Comparison of ENCODE assay signal across 8 cellular contexts in genomic region chr12:92408072-92408900, GRCh38.
A peak's percentile ranks its signal among the peaks of the same experiment; 100 is the strongest.
DNase-seq lines count a peak whose midpoint lies in the region; ATAC-seq and TF ChIP-seq lines count a peak whose summit lies in the region.

No MANE protein-coding gene starts in this region.

- H3K4me1 ChIP-seq in GM23248 (ENCODE audit: insufficient read depth), result no peaks in the 10 kb centered on the region

- no peaks in the 10 kb centered on the region for H4K20me1 ChIP-seq in GM23248 (ENCODE audit: insufficient read depth)

- peak overlapping the region; percentile 40 for H3K27ac Mint-ChIP-seq in CD4-positive, alpha-beta T cell
- H3K27ac Mint-ChIP-seq in activated CD4-positive, alpha-beta T cell treated with anti-CD3 and anti-CD28 coated beads, Interleukin-2, amount 10 ng/mL, durations not matched to agents 24 days and 14 days, result peak overlapping the region; percentile 27
- H3K27ac Mint-ChIP-seq in glutamatergic neuron (ENCODE audit: unreplicated experiment), result no peak overlapping the region
- peak overlapping the region; percentile 62 for H3K27ac Mint-ChIP-seq in stimulated activated memory B cell treated with anti-CD40 and anti-IgM and Interleukin-4, amounts not matched to agents 10 μg/mL and 1 μg/mL and 100 μg/mL, for 72 hours

- no peaks in the 10 kb centered on the region for H3K79me2 ChIP-seq in GM23248 (ENCODE audit: insufficient read depth)

- no peak overlapping the region for H2AFZ ChIP-seq in GM23248

- POLR2A ChIA-PET in CD4-positive, alpha-beta T cell (lab: Charles Lee), result interaction anchor here (0.8 to 10.5 kb wide), 5 partner anchors 9 to 271 kb away, joined by 3 to 210 read pairs (median 6); partner anchors contain the start of gene BTG1

- peaks cover 8% of the 10 kb centered on the region for H3K36me3 Mint-ChIP-seq in CD4-positive, alpha-beta T cell (ENCODE audit: low read depth)
- peaks cover 4% of the 10 kb centered on the region for H3K36me3 Mint-ChIP-seq in activated CD4-positive, alpha-beta T cell treated with anti-CD3 and anti-CD28 coated beads, Interleukin-2, amount 10 ng/mL, durations not matched to agents 24 days and 14 days (ENCODE audit: low read depth)
- no peaks in the 10 kb centered on the region for H3K36me3 Mint-ChIP-seq in glutamatergic neuron (ENCODE audit: unreplicated experiment)
- H3K36me3 Mint-ChIP-seq in stimulated activated memory B cell treated with anti-CD40 and anti-IgM and Interleukin-4, amounts not matched to agents 10 μg/mL and 1 μg/mL and 100 μg/mL, for 72 hours, result no peaks in the 10 kb centered on the region

- peaks cover 1% of the 10 kb centered on the region for H3K9me3 Mint-ChIP-seq in CD4-positive, alpha-beta T cell
- H3K9me3 Mint-ChIP-seq in activated CD4-positive, alpha-beta T cell treated with anti-CD3 and anti-CD28 coated beads, Interleukin-2, amount 10 ng/mL, durations not matched to agents 24 days and 14 days, result no peaks in the 10 kb centered on the region
- H3K9me3 Mint-ChIP-seq in glutamatergic neuron (ENCODE audit: unreplicated experiment), result no peaks in the 10 kb centered on the region
- no peaks in the 10 kb centered on the region for H3K9me3 Mint-ChIP-seq in stimulated activated memory B cell treated with anti-CD40 and anti-IgM and Interleukin-4, amounts not matched to agents 10 μg/mL and 1 μg/mL and 100 μg/mL, for 72 hours

- in situ Hi-C loops in GM23248 (cut with MboI), result no loop called here

- peaks cover 73% of the 10 kb centered on the region for H3K4me1 Mint-ChIP-seq in CD4-positive, alpha-beta T cell (ENCODE audit: low read depth)
- peaks cover 46% of the 10 kb centered on the region for H3K4me1 Mint-ChIP-seq in activated CD4-positive, alpha-beta T cell treated with anti-CD3 and anti-CD28 coated beads, Interleukin-2, amount 10 ng/mL, durations not matched to agents 24 days and 14 days
- H3K4me1 Mint-ChIP-seq in glutamatergic neuron (ENCODE audit: low read depth, unreplicated experiment), result peaks cover 9% of the 10 kb centered on the region
- peaks cover 57% of the 10 kb centered on the region for H3K4me1 Mint-ChIP-seq in stimulated activated memory B cell treated with anti-CD40 and anti-IgM and Interleukin-4, amounts not matched to agents 10 μg/mL and 1 μg/mL and 100 μg/mL, for 72 hours

- intact Hi-C loops in CD4-positive, alpha-beta T cell (cut with DNase I, micrococcal nuclease), result no loop called here
- intact Hi-C loops in activated CD4-positive, alpha-beta T cell treated with anti-CD3 and anti-CD28 coated beads, Interleukin-2, amount 10 ng/mL, durations not matched to agents 24 days and 14 days (cut with micrococcal nuclease), result no loop called here

- H3K4me3 Mint-ChIP-seq in CD4-positive, alpha-beta T cell, result peak overlapping the region; percentile 9
- H3K4me3 Mint-ChIP-seq in activated CD4-positive, alpha-beta T cell treated with anti-CD3 and anti-CD28 coated beads, Interleukin-2, amount 10 ng/mL, durations not matched to agents 24 days and 14 days, result no peak overlapping the region
- H3K4me3 Mint-ChIP-seq in glutamatergic neuron (ENCODE audit: unreplicated experiment), result no peak overlapping the region
- H3K4me3 Mint-ChIP-seq in stimulated activated memory B cell treated with anti-CD40 and anti-IgM and Interleukin-4, amounts not matched to agents 10 μg/mL and 1 μg/mL and 100 μg/mL, for 72 hours, result no peak overlapping the region

- TF ChIP-seq CTCF in CD4-positive, alpha-beta T cell (IDR thresholded peaks at IDR 0.05), result no peak
- TF ChIP-seq CTCF in glutamatergic neuron (IDR thresholded peaks at IDR 0.05; ENCODE audit: partially characterized antibody, unreplicated experiment), result peak; percentile 30

- no peak overlapping the region for H3K27ac ChIP-seq in CD4-positive, alpha-beta T cell (ENCODE audit: low read depth, low read length)
- no peak overlapping the region for H3K27ac ChIP-seq in GM23248

- peak in 3 of 10 experiments; percentile 21 to 25 (median 21) for DNase-seq in CD4-positive, alpha-beta T cell
- DNase-seq in GM23248 (peak; percentile 53), NCI-H2107 treated with DMSO at 0.1 percent for 48 hours (lab: John Stamatoyannopoulos, UW; ENCODE audit: unreplicated experiment) (peak; percentile 2), glutamatergic neuron (peak; percentile 37), SKM-1 treated with dmso at 0.1 percent for 144 hours (lab: John Stamatoyannopoulos, UW; ENCODE audit: unreplicated experiment) (no peak)
- peak; percentile 86 for DNase-seq in activated CD4-positive, alpha-beta T cell treated with anti-CD3 and anti-CD28 coated beads, Interleukin-2, amount 10 ng/mL, durations not matched to agents 24 days and 14 days

- no peak for ATAC-seq in CD4-positive, alpha-beta T cell (ENCODE audit: poor library complexity)
- ATAC-seq in stimulated activated memory B cell treated with anti-CD40 and anti-IgM and Interleukin-4, amounts not matched to agents 10 μg/mL and 1 μg/mL and 100 μg/mL, for 72 hours, result peak; percentile 61
- ATAC-seq in GM21526 (IDR thresholded peaks at IDR 0.05; ENCODE audit: low FRiP score, unreplicated experiment), result no peak

- no peaks in the 10 kb centered on the region for H3K27me3 Mint-ChIP-seq in CD4-positive, alpha-beta T cell
- H3K27me3 Mint-ChIP-seq in activated CD4-positive, alpha-beta T cell treated with anti-CD3 and anti-CD28 coated beads, Interleukin-2, amount 10 ng/mL, durations not matched to agents 24 days and 14 days, result no peaks in the 10 kb centered on the region
- H3K27me3 Mint-ChIP-seq in glutamatergic neuron (ENCODE audit: unreplicated experiment), result peaks cover 2% of the 10 kb centered on the region
- H3K27me3 Mint-ChIP-seq in stimulated activated memory B cell treated with anti-CD40 and anti-IgM and Interleukin-4, amounts not matched to agents 10 μg/mL and 1 μg/mL and 100 μg/mL, for 72 hours, result no peaks in the 10 kb centered on the region

- CTCF ChIA-PET in CD4-positive, alpha-beta T cell (lab: Charles Lee), result interaction anchor here (0.7 to 2.0 kb wide), 7 partner anchors 10 to 200 kb away, joined by 3 to 7 read pairs (median 3); no protein-coding TSS in a partner anchor

- no peaks in the 10 kb centered on the region for H3K27me3 ChIP-seq in CD4-positive, alpha-beta T cell (ENCODE audit: control insufficient read depth, insufficient read depth, low read length)
- H3K27me3 ChIP-seq in GM23248 (replicated peaks; ENCODE audit: insufficient read depth), result no peaks in the 10 kb centered on the region

- H3K4me2 ChIP-seq in GM23248 (ENCODE audit: unreplicated experiment), result no peak overlapping the region

- H3K4me3 ChIP-seq in GM23248, result no peak overlapping the region

- no peaks in the 10 kb centered on the region for H3K9me2 ChIP-seq in GM23248 (ENCODE audit: insufficient read depth)

- H3K36me3 ChIP-seq in GM23248 (ENCODE audit: low read depth), result no peaks in the 10 kb centered on the region

- no peaks in the 10 kb centered on the region for H3F3A ChIP-seq in GM23248 (ENCODE audit: insufficient read depth)

- no peaks in the 10 kb centered on the region for H3K9me3 ChIP-seq in CD4-positive, alpha-beta T cell (ENCODE audit: control insufficient read depth, low read length)
- no peaks in the 10 kb centered on the region for H3K9me3 ChIP-seq in GM23248 (ENCODE audit: low read depth)

- H3K9ac ChIP-seq in GM23248, result no peak overlapping the region
